In the genomic region with DNA sequence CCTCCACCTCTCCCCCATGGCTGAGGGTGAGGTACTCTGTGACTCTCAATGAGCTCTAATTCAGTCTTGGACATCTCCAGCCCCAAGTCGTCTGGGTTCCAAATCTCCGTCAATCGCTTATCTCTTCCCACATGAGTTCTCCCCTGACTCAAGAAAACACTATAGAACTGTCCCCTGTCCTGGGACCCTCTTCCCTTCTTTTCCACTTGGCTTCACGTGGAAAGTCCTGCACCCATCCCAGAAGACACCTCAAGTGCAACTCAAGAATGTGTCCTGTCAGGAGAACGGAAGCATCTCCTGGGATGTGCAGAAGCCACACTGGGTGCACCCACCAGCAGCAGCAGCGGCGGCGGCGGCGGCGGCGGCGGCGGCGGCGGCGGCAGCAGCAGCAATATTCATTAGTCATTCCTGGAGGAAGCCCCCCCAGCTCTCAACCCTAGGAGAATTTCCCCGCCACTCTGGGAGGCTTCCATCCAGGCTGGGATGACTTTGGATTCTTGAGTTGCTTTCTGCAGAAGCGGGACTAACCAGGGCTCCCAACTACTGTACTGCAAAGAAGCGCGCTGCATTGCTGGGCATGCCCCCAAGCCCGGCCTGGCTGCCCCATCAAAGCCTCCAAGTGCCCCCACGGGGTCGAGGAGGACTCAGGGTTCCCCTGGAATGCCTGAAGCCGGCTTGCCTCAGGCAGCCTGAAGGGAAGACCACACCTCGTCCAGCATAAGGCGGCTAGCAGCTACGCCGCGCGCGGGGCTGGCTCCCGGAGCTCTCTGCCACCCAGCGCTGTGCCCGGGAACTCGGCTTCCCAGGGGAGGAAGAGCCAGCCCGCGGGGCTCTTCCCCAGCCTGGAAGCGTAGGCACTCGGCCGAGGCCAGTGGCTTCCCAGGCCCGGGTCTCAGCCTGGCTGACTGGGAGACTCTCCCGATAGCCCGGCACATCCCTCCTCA, we compare ENCODE assay signal across 8 cellular contexts. TPM values are rescaled to one million over a fixed set of nuclear protein-coding genes. Genes with fewer than 3 reads are reported as not detected.
DNase-seq lines count a peak whose midpoint lies in the region; ATAC-seq and TF ChIP-seq lines count a peak whose summit lies in the region.

No MANE protein-coding gene starts in this region.

- H3K36me3 ChIP-seq in H7 (replicated peaks; ENCODE audit: control insufficient read depth, insufficient read depth, low read length) = no peaks in the 10 kb centered on the region
- no peaks in the 10 kb centered on the region for H3K36me3 ChIP-seq in adipocyte (ENCODE audit: control insufficient read depth, insufficient read depth, low read length, severe bottlenecking)
- no peaks in the 10 kb centered on the region for H3K36me3 ChIP-seq in spleen

- no peak for TF ChIP-seq CTCF in spleen (IDR thresholded peaks at IDR 0.05 in 8 of 11, conservative IDR thresholded peaks at IDR 0.05 in 3 of 11)

- 4 to 7% (median 6%) methylated on average over 27 to 44 of the region's 44 CpGs for WGBS in spleen, 5 donors

- ATAC-seq in GM18519 (IDR thresholded peaks at IDR 0.05; ENCODE audit: low FRiP score, unreplicated experiment) (no peak), GM21737 (IDR thresholded peaks at IDR 0.05; ENCODE audit: unreplicated experiment) (no peak), HG02610 (IDR thresholded peaks at IDR 0.05; ENCODE audit: unreplicated experiment) (no peak)

- H3K9ac ChIP-seq in adipocyte (ENCODE audit: low read length) = no peak overlapping the region

- DNase-seq in H7 (peak; percentile 86), adipocyte (ENCODE audit: low read depth) (peak; percentile 4), iPS-NIHi11 (ENCODE audit: low spot score) (peak; percentile 53), spleen (no peak), NCI-H187 (lab: John Stamatoyannopoulos, UW) (no peak)

- no peak for TF ChIP-seq POLR2A in spleen (IDR thresholded peaks at IDR 0.05)

- H3K27me3 ChIP-seq in H7 (ENCODE audit: control insufficient read depth, insufficient read depth, low read length) = peaks cover 61% of the 10 kb centered on the region
- peaks cover 71% of the 10 kb centered on the region for H3K27me3 ChIP-seq in adipocyte (replicated peaks; ENCODE audit: control insufficient read depth, insufficient read depth, low read length)
- H3K27me3 ChIP-seq in spleen (replicated peaks in 1 of 7) = peaks cover 3 to 99% (median 59%) of the 10 kb centered on the region in 7 donors

- no peak overlapping the region for H3K27ac ChIP-seq in spleen

- H3K9me3 ChIP-seq in adipocyte (ENCODE audit: control insufficient read depth, low read length) (peaks cover 6% of the 10 kb centered on the region), spleen (no peaks in the 10 kb centered on the region)

- no peaks in the 10 kb centered on the region for H3K4me1 ChIP-seq in adipocyte (ENCODE audit: control insufficient read depth, insufficient read depth, low read length)
- H3K4me1 ChIP-seq in spleen = peaks cover 7 to 23% (median 16%) of the 10 kb centered on the region in 6 donors

- intact Hi-C loops in spleen (cut with DNase I; ENCODE audit: low total_unique reads) = no loop called here

- peak overlapping the region; percentile 50 for H3K4me3 ChIP-seq in H7 (ENCODE audit: insufficient read depth, low read depth, low read length)
- no peak overlapping the region for H3K4me3 ChIP-seq in adipocyte (ENCODE audit: low read length)
- H3K4me3 ChIP-seq in spleen = peak overlapping the region in 7 of 8 donors; percentile 16 to 60 (median 25)

RNA-seq across cellular contexts. Expression of a gene that starts 1.0 kb away (rescaled TPM):
- total RNA-seq in H7 (2014; rRNA removed; shearing (Covaris generic)) = 0.03 and 0.63 TPM in 2 replicates
- under 1 TPM in 3 of 7 donors, not detected in 4; 0.26 to 0.74 (median 0.35) TPM for total RNA-seq in spleen
- polyA plus RNA-seq in spleen = under 1 TPM in 2 of 3 donors, not detected in 1; 0.17 to 0.22 TPM

Comparison
In these comparisons a context has a peak if more than half of its experiments do, and no peak if none do; other contexts are left out.
1. DNase-seq: peak in H7 (single experiment), adipocyte (single experiment) and iPS-NIHi11 (single experiment); none in spleen (single experiment) and NCI-H187 (0 of 2).